20 cellular contexts compared by ENCODE assay signal in the genomic region with DNA sequence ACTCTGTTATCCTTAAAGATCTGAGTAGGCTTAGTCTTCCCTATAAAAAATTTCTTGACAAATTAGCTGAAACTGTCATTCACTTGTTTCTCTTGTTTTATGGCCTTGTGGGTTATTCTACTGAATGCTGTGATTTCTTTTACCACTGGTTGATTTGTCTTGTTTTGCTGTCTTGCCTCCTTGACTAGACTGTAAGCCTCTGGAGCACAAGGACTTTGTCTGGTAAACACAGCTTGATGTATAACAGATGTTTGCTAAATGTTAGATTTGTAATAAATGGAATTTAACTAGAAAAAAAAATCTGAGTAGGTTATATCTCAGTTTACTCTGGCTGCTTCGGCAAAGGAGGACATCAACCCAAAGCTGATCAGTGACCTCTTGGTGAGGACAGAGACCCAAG. TPM values are rescaled to one million over a fixed set of nuclear protein-coding genes. Genes with fewer than 3 reads are reported as not detected.
A peak's percentile ranks its signal among the peaks of the same experiment; 100 is the strongest.
DNase-seq lines count a peak whose midpoint lies in the region; ATAC-seq, FAIRE-seq and TF ChIP-seq lines count a peak whose summit lies in the region.
"Had no signal": no experiment of that assay in that cellular context is flagged by ENCODE, and none has a peak within 500 bp of the region (broad histone marks: within the 10 kb centered on the region; RNA-seq: fewer than 3 reads in every experiment).

No MANE protein-coding gene starts in this region.

- TF ChIP-seq EP300 in SK-N-SH (IDR thresholded peaks at IDR 0.05; ENCODE audit: borderline replicate concordance in 1 of 2, low read depth in 1 of 2, low read length in 1 of 2), result no peak
- no peak for TF ChIP-seq EP300 in K562 (IDR thresholded peaks at IDR 0.05; ENCODE audit: low read length)

- H3K4me3 ChIP-seq in SK-N-SH (ENCODE audit: low read depth in 2 of 2, low read length in 1 of 2) (no peak overlapping the region), K562 (no peak overlapping the region), gastrocnemius medialis (no peak overlapping the region), uterus (no peak overlapping the region)
- H3K4me3 ChIP-seq: colonic mucosa, thyroid gland had no signal

- BruUV-seq in K562 (replicated peaks; lab: Mats Ljungman, UMichigan), result no TSS peak

- H3K4me1 ChIP-seq in SK-N-SH (ENCODE audit: control insufficient read depth in 1 of 2, insufficient read depth in 2 of 2, low read depth in 1 of 2, low read length in 1 of 2) (no peaks in the 10 kb centered on the region; a peak in 1 of 4 replicates), K562 (replicated peaks in 1 of 2; ENCODE audit: control insufficient read depth in 2 of 2, insufficient read depth in 2 of 2, low read length in 2 of 2) (no peaks in the 10 kb centered on the region), gastrocnemius medialis (peaks cover 8 to 10% of the 10 kb centered on the region in 2 donors), uterus (no peaks in the 10 kb centered on the region)
- H3K4me1 ChIP-seq: colonic mucosa, thyroid gland had no signal

- no peak overlapping the region for H3K4me2 ChIP-seq in SK-N-SH
- H3K4me2 ChIP-seq in K562 (ENCODE audit: insufficient read depth, low read length), result no peak overlapping the region

- H3K27me3 ChIP-seq in SK-N-SH (ENCODE audit: insufficient read depth) (no peaks in the 10 kb centered on the region), K562 (ENCODE audit: control insufficient read depth in 2 of 2, insufficient read depth in 2 of 2, low read length in 2 of 2) (no peaks in the 10 kb centered on the region), gastrocnemius medialis (no peaks in the 10 kb centered on the region), uterus (no peaks in the 10 kb centered on the region)
- H3K27me3 ChIP-seq: brain microvascular endothelial cell, colonic mucosa, thyroid gland had no signal

- H3K9ac ChIP-seq in SK-N-SH (no peak overlapping the region), K562 (ENCODE audit: insufficient read depth in 1 of 2, low read depth in 2 of 2, low read length in 2 of 2) (no peak overlapping the region)

- peak; percentile 56 for FAIRE-seq in K562 (lab: Jason Lieb, UNC)

- H3K9me3 ChIP-seq in SK-N-SH, result no peaks in the 10 kb centered on the region
- H3K9me3 ChIP-seq in K562 (replicated peaks; ENCODE audit: control insufficient read depth, insufficient read depth, low read depth, low read length), result peaks cover 3% of the 10 kb centered on the region; the same call in 1 of the 2 replicates
- no peaks in the 10 kb centered on the region for H3K9me3 ChIP-seq in gastrocnemius medialis
- H3K9me3 ChIP-seq in uterus, result no peaks in the 10 kb centered on the region
- H3K9me3 ChIP-seq: colonic mucosa, thyroid gland had no signal

- POLR2A ChIA-PET in SK-N-SH (lab: Yijun Ruan, JAX), result no interaction called here
- POLR2A ChIA-PET in K562 (lab: Yijun Ruan, JAX), result interaction anchor here (1.6 kb wide), 1 partner anchor 125 kb away, joined by 5 read pairs; no protein-coding TSS in a partner anchor

- H3F3A ChIP-seq in SK-N-SH (replicated peaks; ENCODE audit: insufficient read depth), result peaks cover 14% of the 10 kb centered on the region

- TF ChIP-seq RAD21 in SK-N-SH (IDR thresholded peaks at IDR 0.05; ENCODE audit: low read length), result no peak
- TF ChIP-seq RAD21 in K562 (CRISPR knock-in tag; conservative IDR thresholded peaks at IDR 0.05 in 1 of 2, IDR thresholded peaks at IDR 0.05 in 1 of 2), result no peak

- intact Hi-C loops in K562 (cut with micrococcal nuclease), result loop anchor here (10.0 kb wide), 1 partner anchor 405 kb away; no protein-coding TSS in a partner anchor
- intact Hi-C loops in gastrocnemius medialis (cut with DNase I; ENCODE audit: low total_unique reads), result loop anchor here (2.0 kb wide), 1 partner anchor 21 kb away; the partner anchor contains the start of gene VAC14
- intact Hi-C loops in uterus (cut with DNase I; ENCODE audit: low total_unique reads), result no loop called here

- peaks cover 20 to 45% of the 10 kb centered on the region in 2 experiments for H3K36me3 ChIP-seq in SK-N-SH (replicated peaks in 1 of 2; ENCODE audit: control insufficient read depth in 1 of 2, insufficient read depth in 2 of 2, low read length in 1 of 2)
- peaks cover 72% of the 10 kb centered on the region; the same call in 2 of the 3 replicates for H3K36me3 ChIP-seq in K562 (ENCODE audit: control insufficient read depth, insufficient read depth, low read length)
- peaks cover 0 to 41% of the 10 kb centered on the region in 2 donors for H3K36me3 ChIP-seq in gastrocnemius medialis
- no peaks in the 10 kb centered on the region for H3K36me3 ChIP-seq in uterus

- H4K20me1 ChIP-seq in SK-N-SH (ENCODE audit: insufficient read depth), result no peaks in the 10 kb centered on the region
- no peaks in the 10 kb centered on the region for H4K20me1 ChIP-seq in K562 (replicated peaks; ENCODE audit: control insufficient read depth, insufficient read depth, low read length)

- no peaks in the 10 kb centered on the region for H3K9me2 ChIP-seq in SK-N-SH

- H2AFZ ChIP-seq in SK-N-SH (ENCODE audit: low read depth), result no peak overlapping the region
- H2AFZ ChIP-seq in K562 (ENCODE audit: low read depth, low read length), result no peak overlapping the region

- H3K27ac ChIP-seq in SK-N-SH (ENCODE audit: low read depth in 2 of 2, low read length in 1 of 2), result peak overlapping the region in 1 of 2 experiments; percentile 18; a peak in 2 of 4 replicates
- no peak overlapping the region for H3K27ac ChIP-seq in K562 (ENCODE audit: extremely low read depth, low read depth, low read length)
- H3K27ac ChIP-seq in gastrocnemius medialis, result peak overlapping the region in 3 of 4 donors; percentile 6 to 68 (median 56)
- peak overlapping the region in 1 of 2 donors; percentile 43 for H3K27ac ChIP-seq in uterus
- H3K27ac ChIP-seq: 22Rv1, brain microvascular endothelial cell, colonic mucosa, thyroid gland had no signal

- CTCF ChIA-PET in SK-N-SH (lab: Yijun Ruan, JAX), result interaction anchor here (0.6 to 2.7 kb wide), 6 partner anchors 9 to 579 kb away, joined by 3 to 24 read pairs (median 4); partner anchors contain the start of genes CALB2 and VAC14
- CTCF ChIA-PET in K562 (lab: Yijun Ruan, JAX; ENCODE audit: low intra/inter-chr PET ratio), result no interaction called here

- TF ChIP-seq POLR2A in K562 (conservative IDR thresholded peaks at IDR 0.05), result no peak
- no peak for TF ChIP-seq POLR2A in gastrocnemius medialis (IDR thresholded peaks at IDR 0.05)
- TF ChIP-seq POLR2A in uterus (IDR thresholded peaks at IDR 0.05), result no peak

- TF ChIP-seq CTCF in SK-N-SH (IDR thresholded peaks at IDR 0.05), result no peak
- no peak for TF ChIP-seq CTCF in K562 (IDR thresholded peaks at IDR 0.05 in 2 of 3, conservative IDR thresholded peaks at IDR 0.05 in 1 of 3; ENCODE audit: insufficient read depth in 2 of 3, low read depth in 1 of 3, low read length in 3 of 3)
- TF ChIP-seq CTCF in gastrocnemius medialis (IDR thresholded peaks at IDR 0.05 in 4 of 5, conservative IDR thresholded peaks at IDR 0.05 in 1 of 5), result no peak
- TF ChIP-seq CTCF in uterus (IDR thresholded peaks at IDR 0.05), result no peak

- DNase-seq in SK-N-SH (no peak), K562 (ENCODE audit: extremely low read depth in 1 of 4, low spot score in 3 of 4) (no peak), iris pigment epithelial cell (ENCODE audit: low read depth) (peak; percentile 32), gastrocnemius medialis (no peak), cerebellum (ENCODE audit: low spot score) (no peak), uterus (no peak)
- DNase-seq: activated CD4-positive, CD25-positive, alpha-beta regulatory T cell treated with anti-CD3 and anti-CD28 coated beads, Interleukin-2, amount 50 U/mL, for 72 hours; activated effector memory CD4-positive, alpha-beta T cell treated with Interleukin-2 at 50 U/mL for 16 hours; activated T-cell treated with anti-CD3 and anti-CD28 coated beads for 4 hours; CD8-positive, alpha-beta T cell; naive thymus-derived CD8-positive, alpha-beta T cell; NCI-H1092 had no signal

- in situ Hi-C loops in K562 (cut with MboI), result no loop called here
- in situ Hi-C loops in gastrocnemius medialis (cut with MboI; ENCODE audit: low sequenced_read_pairs in 4 of 4), result loop anchor here in 1 of 4 donors (10.0 kb wide), 1 partner anchor 105 kb away; no protein-coding TSS in a partner anchor

- ATAC-seq in SK-N-SH treated with all-trans-retinoic acid at 6 μM for 48 hours (peak; percentile 56), K562 (no peak), gastrocnemius medialis (peak in 1 of 2 donors; percentile 25), HG03442 (IDR thresholded peaks at IDR 0.05; ENCODE audit: unreplicated experiment) (no peak)
- ATAC-seq: activated CD8-positive, alpha-beta T cell treated with anti-CD3 and anti-CD28 coated beads for 36 hours; CD8-positive, alpha-beta T cell; naive thymus-derived CD8-positive, alpha-beta T cell; stimulated activated naive CD8-positive, alpha-beta T cell treated with anti-CD3 and anti-CD28 coated beads, Interleukin-15, amount 100 ng/mL, for 72 hours had no signal

- H3K79me2 ChIP-seq in SK-N-SH (ENCODE audit: insufficient read depth) (no peaks in the 10 kb centered on the region), K562 (ENCODE audit: control insufficient read depth, insufficient read depth, low read length) (no peaks in the 10 kb centered on the region)

- H3K9me1 ChIP-seq in K562 (ENCODE audit: control insufficient read depth, insufficient read depth, low read length), result no peaks in the 10 kb centered on the region

- WGBS in SK-N-SH (ENCODE audit: low lambda C conversion rate), result 100% methylated on average over 1 of the region's 1 CpG
- WGBS in K562 (ENCODE audit: insufficient coverage, low coverage, missing lambda C conversion rate), result 100% methylated on average over 1 of the region's 1 CpG

RNA-seq across cellular contexts. Expression of gene VAC14, which starts 21.6 kb away (rescaled TPM):
- 30.9 and 33.2 TPM in 2 replicates for polyA plus RNA-seq in SK-N-SH (2012; rRNA removed)
- 12.9 and 21.9 TPM in 2 replicates for polyA plus RNA-seq in SK-N-SH (2012; cell fraction: cytosol; rRNA removed)
- polyA plus RNA-seq in SK-N-SH (2012; cell fraction: nucleus; rRNA removed), result 48.4 and 53.9 TPM in 2 replicates
- total RNA-seq in K562 (2011; cell fraction: chromatin; rRNA removed; ENCODE audit: low replicate concordance), result 45.2 and 136 TPM in 2 replicates
- 58.6 and 60.4 TPM in 2 replicates for total RNA-seq in K562 (2011; cell fraction: nucleolus; rRNA removed)
- 39.1 and 43.8 TPM in 2 replicates for total RNA-seq in K562 (2011; cell fraction: nucleoplasm; rRNA removed)
- 38.4 and 47.2 TPM in 2 replicates for total RNA-seq in K562 (2014; rRNA removed)
- total RNA-seq in K562 (2014; rRNA removed; fragmentation: Illumina TruSeq; extraction: Trizol), result 8.6 and 12.0 TPM in 2 replicates
- total RNA-seq in K562 (2015; rRNA removed; fragmentation: Illumina TruSeq; extraction: Trizol), result 26.6 and 29.4 TPM in 2 replicates
- 36.7 and 41.6 TPM in 2 replicates for total RNA-seq in K562 (2021)
- 13.8 and 26.1 TPM in 2 replicates for polyA plus RNA-seq in K562 (2011; rRNA removed)
- polyA plus RNA-seq in K562 (2011; cell fraction: cytosol; rRNA removed), result 19.2 and 38.0 TPM in 2 replicates
- polyA plus RNA-seq in K562 (2011; cell fraction: nucleus; rRNA removed), result 25.6 and 51.5 TPM in 2 replicates
- 39.3 and 41.6 TPM in 2 replicates for polyA plus RNA-seq in K562 (2012)
- 33.6 and 42.1 TPM in 2 replicates for polyA plus RNA-seq in K562 (2014; fragmentation: Illumina TruSeq; extraction: Trizol)
- 1 to 10 TPM; 1.3 to 3.3 TPM for polyA plus RNA-seq in K562 (2014; fragmentation: Nextera tagmentation; extraction: Ambion mirVana)
- 27.0 and 31.3 TPM in 2 replicates for polyA plus RNA-seq in K562 (2014; rRNA removed)
- polyA minus RNA-seq in K562 (2011; rRNA and poly(A)+ RNA removed), result 17.6 and 24.3 TPM in 2 replicates
- 27.8 and 38.5 TPM in 2 replicates for polyA minus RNA-seq in K562 (2011; cell fraction: cytosol; rRNA and poly(A)+ RNA removed)
- polyA minus RNA-seq in K562 (2011; cell fraction: nucleus; rRNA and poly(A)+ RNA removed), result 21.9 and 23.3 TPM in 2 replicates
- total RNA-seq in gastrocnemius medialis, result 10 to 100 TPM; 19.8 to 30.9 (median 27.0) TPM
- 22.9 TPM for total RNA-seq in cerebellum
- total RNA-seq in uterus, result 10 to 100 TPM in 3 of 4 donors, 1 to 10 TPM in 1; 4.7 to 30.6 (median 17.4) TPM
